In genomic region chr1:111720274-111720976, GRCh38 we compare ENCODE assay signal across 12 cellular contexts. TPM values are rescaled to one million over a fixed set of nuclear protein-coding genes. Genes with fewer than 3 reads are reported as not detected.
A peak's percentile ranks its signal among the peaks of the same experiment; 100 is the strongest.
DNase-seq lines count a peak whose midpoint lies in the region; ATAC-seq and TF ChIP-seq lines count a peak whose summit lies in the region.
"Had no signal": no experiment of that assay in that cellular context is flagged by ENCODE, and none has a peak within 500 bp of the region (broad histone marks: within the 10 kb centered on the region; RNA-seq: fewer than 3 reads in every experiment).

No MANE protein-coding gene starts in this region.

- peak overlapping the region in 2 of 3 donors; percentile 43 to 65 for H3K9ac ChIP-seq in skeletal muscle tissue (ENCODE audit: low read depth in 1 of 3, low read length in 3 of 3)

- peaks cover 11% of the 10 kb centered on the region for H3K27me3 Mint-ChIP-seq in GM23338 (ENCODE audit: insufficient read depth, low read depth, poor library complexity)

- H3F3A ChIP-seq in GM23338 (replicated peaks; ENCODE audit: low read depth) = no peaks in the 10 kb centered on the region; the same call in 1 of the 2 replicates

- no peaks in the 10 kb centered on the region for H4K20me1 ChIP-seq in GM23338 (replicated peaks; ENCODE audit: insufficient read depth)

- no peaks in the 10 kb centered on the region; the same call in 2 of the 3 replicates for H3K9me3 Mint-ChIP-seq in GM23338

- H3K36me3 ChIP-seq in GM23338 (ENCODE audit: insufficient read depth) (no peaks in the 10 kb centered on the region), heart right ventricle (peaks cover 0 to 22% (median 0%) of the 10 kb centered on the region in 9 donors), skeletal muscle tissue (ENCODE audit: control insufficient read depth in 3 of 3, insufficient read depth in 3 of 3, low read length in 3 of 3) (no peaks in the 10 kb centered on the region)

- H3K27me3 ChIP-seq in GM23338 (ENCODE audit: insufficient read depth) (no peaks in the 10 kb centered on the region), heart right ventricle (no peaks in the 10 kb centered on the region), skeletal muscle tissue (ENCODE audit: control insufficient read depth in 3 of 3, insufficient read depth in 3 of 3, low read length in 3 of 3) (no peaks in the 10 kb centered on the region)

- peak; percentile 5; the same call in 1 of the 3 replicates for ATAC-seq in GM23338
- peak; percentile 55 to 88 (median 80) for ATAC-seq in heart right ventricle
- ATAC-seq in GM18517 (IDR thresholded peaks at IDR 0.05; ENCODE audit: unreplicated experiment) = no peak
- no peak for ATAC-seq in HG03095 (IDR thresholded peaks at IDR 0.05; ENCODE audit: unreplicated experiment)

- peaks cover 6% of the 10 kb centered on the region; the same call in 1 of the 2 replicates for H3K9me2 ChIP-seq in GM23338 (ENCODE audit: insufficient read depth)

- H3K9me3 ChIP-seq in heart right ventricle (no peaks in the 10 kb centered on the region), skeletal muscle tissue (ENCODE audit: control insufficient read depth in 3 of 3, low read length in 3 of 3) (no peaks in the 10 kb centered on the region)

- H3K4me3 ChIP-seq in GM23338 = no peak overlapping the region
- no peak overlapping the region for H3K4me3 ChIP-seq in heart right ventricle
- H3K4me3 ChIP-seq in skeletal muscle tissue (ENCODE audit: low read length in 3 of 3) = peak overlapping the region in 2 of 3 donors; percentile 31 to 40

- intact Hi-C loops in heart right ventricle (cut with DNase I) = loop anchor here in 4 of 10 donors (1.0 to 2.0 kb wide), 2 partner anchors 18 to 19 kb away; partner anchors contain the start of gene INKA2 (in 4 of the 4)

- TF ChIP-seq CTCF in GM23338 (conservative IDR thresholded peaks at IDR 0.05; ENCODE audit: low read depth in 2 of 2) (no peak), heart right ventricle (IDR thresholded peaks at IDR 0.05) (no peak)

- H3K4me1 ChIP-seq in GM23338 (ENCODE audit: insufficient read depth) (peaks cover 41% of the 10 kb centered on the region), heart right ventricle (peaks cover 27 to 62% (median 58%) of the 10 kb centered on the region in 9 donors), skeletal muscle tissue (ENCODE audit: control insufficient read depth in 3 of 3, insufficient read depth in 3 of 3, low read length in 3 of 3) (peaks cover 47 to 64% (median 49%) of the 10 kb centered on the region in 3 donors)

- peak overlapping the region; percentile 42 for H3K4me2 ChIP-seq in GM23338

- H3K36me3 Mint-ChIP-seq in GM23338 (ENCODE audit: low read depth) = no peaks in the 10 kb centered on the region

- peaks cover 47% of the 10 kb centered on the region for H3K4me1 Mint-ChIP-seq in GM23338

- H3K27ac Mint-ChIP-seq in GM23338 = peak overlapping the region; percentile 28

- WGBS in heart right ventricle, 2 donors = 32 to 42% methylated on average over 7 of the region's 7 CpGs

- H3K27ac ChIP-seq in GM23338 (ENCODE audit: low read depth) (peak overlapping the region; percentile 63; the same call in 1 of the 2 replicates), angular gyrus (ENCODE audit: low read depth, low read length) (peak overlapping the region; percentile 70), heart right ventricle (peak overlapping the region; percentile 73 to 94 (median 86)), skeletal muscle tissue (ENCODE audit: low read depth, low read length) (peak overlapping the region; percentile 69)

- no peak overlapping the region; the same call in 2 of the 3 replicates for H3K4me3 Mint-ChIP-seq in GM23338

- H3K79me2 ChIP-seq in GM23338 (replicated peaks; ENCODE audit: insufficient read depth) = no peaks in the 10 kb centered on the region

- DNase-seq in GM23338 (ENCODE audit: low spot score) (peak; percentile 26), heart right ventricle (peak; percentile 61 to 80), NCI-H345 treated with DMSO at 0.1 percent for 48 hours (lab: John Stamatoyannopoulos, UW; ENCODE audit: unreplicated experiment) (no peak)
- no peak for DNase-seq in effector CD4-positive, alpha-beta T cell
- DNase-seq: foreskin melanocyte; NCI-H1092; NCI-H69; stimulated activated CD8-positive, alpha-beta memory T cell treated with anti-CD3 and anti-CD28 coated beads, Interleukin-4, amount 100 ng/mL, for 48 hours had no signal

- H2AFZ ChIP-seq in GM23338 = no peak overlapping the region

TF ChIP-seq in GM23338, 12 proteins besides CTCF, POLR2A, EP300 and RAD21:
- TF ChIP-seq ZNF462 (CRISPR knock-in tag; IDR thresholded peaks at IDR 0.05) (no peak), NANOG (IDR thresholded peaks at IDR 0.05; ENCODE audit: borderline replicate concordance) (no peak; the same call in 1 of the 2 replicates), ETS1 (IDR thresholded peaks at IDR 0.05) (no peak)

RNA-seq across cellular contexts. Expression of gene INKA2, which starts 18.8 kb away (rescaled TPM):
- 8.4 and 10.3 TPM in 2 replicates for total RNA-seq in GM23338 (2014; rRNA removed; shearing (Covaris generic))
- polyA plus RNA-seq in GM23338 (2016; fragmentation: Nextera tagmentation; extraction: Ambion mirVana) (2.8 and 3.7 TPM in 2 replicates), heart right ventricle (1 to 10 TPM; 6.8 to 9.9 TPM)
- total RNA-seq in heart right ventricle (10 to 100 TPM in 9 of 10 donors, 1 to 10 TPM in 1; 8.7 to 34.6 (median 14.8) TPM), skeletal muscle tissue (20.4 TPM)

RNA-seq across cellular contexts. Expression of gene DDX20, which starts 35.3 kb away (rescaled TPM):
- 38.3 and 54.4 TPM in 2 replicates for total RNA-seq in GM23338 (2014; rRNA removed; shearing (Covaris generic))
- polyA plus RNA-seq in GM23338 (2016; fragmentation: Nextera tagmentation; extraction: Ambion mirVana) = 11.9 and 12.8 TPM in 2 replicates
- 1 to 10 TPM; 5.0 to 10.0 (median 6.5) TPM for total RNA-seq in heart right ventricle
- polyA plus RNA-seq in heart right ventricle = 1 to 10 TPM; 4.0 to 4.1 TPM
- total RNA-seq in skeletal muscle tissue = 12.0 TPM

Comparison
In these comparisons a context has a peak if more than half of its experiments do, and no peak if none do; other contexts are left out.
1. ATAC-seq: peak in GM23338 (single experiment) and heart right ventricle (8 of 8); none in GM18517 (single experiment) and HG03095 (single experiment).
2. DNase-seq: peak in GM23338 (single experiment) and heart right ventricle (2 of 2); none in effector CD4-positive, alpha-beta T cell (single experiment) and NCI-H345 treated with DMSO at 0.1 percent for 48 hours (single experiment).
3. H3K4me3 ChIP-seq: peak in skeletal muscle tissue (2 of 3); none in GM23338 (single experiment) and heart right ventricle (0 of 10).
4. Peak in every context shown above with its lines, with median percentiles within 50 percentile points of each other: H3K27ac ChIP-seq.